Comparison of ENCODE assay signal across 37 cellular contexts in the genomic region with DNA sequence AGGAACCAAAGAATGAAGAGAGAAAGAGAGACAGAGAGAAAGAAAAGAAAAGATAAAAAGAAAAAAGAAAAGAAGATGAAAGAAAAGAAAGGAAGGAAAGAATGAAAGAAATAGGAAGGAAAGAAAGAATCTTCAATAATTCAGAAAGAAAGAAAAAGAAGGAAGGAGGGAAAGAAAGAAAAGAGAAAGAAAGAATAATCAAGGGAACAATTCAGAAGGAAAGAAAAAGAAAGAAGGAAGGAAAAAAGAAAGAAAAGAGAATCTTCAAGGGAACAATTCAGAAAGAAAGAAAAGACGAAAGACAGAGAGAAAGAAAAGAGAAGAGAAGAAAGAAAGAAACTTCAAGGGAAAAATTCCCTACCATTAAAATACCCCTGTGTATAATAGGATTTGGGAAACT.
"Had no signal": no experiment of that assay in that cellular context is flagged by ENCODE, and none has a peak within 500 bp of the region (broad histone marks: within the 10 kb centered on the region; RNA-seq: fewer than 3 reads in every experiment).

No MANE protein-coding gene starts in this region.

- H3K4me3 Mint-ChIP-seq: activated B cell treated with CpG ODN at 0.5 μM for 24 hours; activated CD4-positive, alpha-beta memory T cell treated with anti-CD3 and anti-CD28 coated beads, Interleukin-2, amount 10 ng/mL, durations not matched to agents 7 days and 5 days; activated CD4-positive, alpha-beta T cell treated with anti-CD3 and anti-CD28 coated beads for 36 hours; activated CD4-positive, alpha-beta T cell treated with anti-CD3 and anti-CD28 coated beads, Interleukin-2, amount 10 ng/mL, durations not matched to agents 7 days and 5 days; activated CD8-positive, alpha-beta memory T cell treated with anti-CD3 and anti-CD28 coated beads, Interleukin-2, amount 10 ng/mL, durations not matched to agents 7 days and 5 days; activated CD8-positive, alpha-beta T cell treated with anti-CD3 and anti-CD28 coated beads, Interleukin-2, amount 10 ng/mL, durations not matched to agents 7 days and 5 days; activated naive CD4-positive, alpha-beta T cell treated with anti-CD3 and anti-CD28 coated beads, Interleukin-2, amount 10 ng/mL, durations not matched to agents 7 days and 5 days; activated naive CD4-positive, alpha-beta T cell treated with anti-CD3 and anti-CD28 coated beads, Interleukin-2, amount 50 U/mL, for 24 hours; activated naive CD8-positive, alpha-beta T cell; activated naive CD8-positive, alpha-beta T cell treated with anti-CD3 and anti-CD28 coated beads, Interleukin-2, amount 10 ng/mL, durations not matched to agents 7 days and 5 days; activated naive CD8-positive, alpha-beta T cell treated with anti-CD3 and anti-CD28 coated beads, Interleukin-2, amount 50 U/mL, for 24 hours; activated T-cell treated with anti-CD3 and anti-CD28 coated beads, Interleukin-2, amount 50 U/mL, for 4 hours; central memory CD8-positive, alpha-beta T cell; T-helper 1 cell treated with Interleukin-12 subunit alpha and Interleukin-12 subunit beta and Interleukin-4 antibody, amounts not matched to agents 30 μg/mL and 1 μg/mL, for 36 hours; T-helper 2 cell treated with Interferon-gamma antibody and Interleukin-4, amounts not matched to agents 5 μg/mL and 100 μg/mL, for 36 hours had no signal

- H3K27ac Mint-ChIP-seq: activated B cell treated with CpG ODN at 0.5 μM for 24 hours; activated CD4-positive, alpha-beta memory T cell treated with anti-CD3 and anti-CD28 coated beads, Interleukin-2, amount 10 ng/mL, durations not matched to agents 7 days and 5 days; activated CD4-positive, alpha-beta T cell treated with anti-CD3 and anti-CD28 coated beads for 36 hours; activated CD4-positive, alpha-beta T cell treated with anti-CD3 and anti-CD28 coated beads, Interleukin-2, amount 10 ng/mL, durations not matched to agents 7 days and 5 days; activated CD8-positive, alpha-beta memory T cell treated with anti-CD3 and anti-CD28 coated beads, Interleukin-2, amount 10 ng/mL, durations not matched to agents 7 days and 5 days; activated CD8-positive, alpha-beta T cell treated with anti-CD3 and anti-CD28 coated beads, Interleukin-2, amount 10 ng/mL, durations not matched to agents 7 days and 5 days; activated naive CD4-positive, alpha-beta T cell treated with anti-CD3 and anti-CD28 coated beads, Interleukin-2, amount 10 ng/mL, durations not matched to agents 7 days and 5 days; activated naive CD4-positive, alpha-beta T cell treated with anti-CD3 and anti-CD28 coated beads, Interleukin-2, amount 50 U/mL, for 24 hours; activated naive CD8-positive, alpha-beta T cell; activated naive CD8-positive, alpha-beta T cell treated with anti-CD3 and anti-CD28 coated beads, Interleukin-2, amount 10 ng/mL, durations not matched to agents 7 days and 5 days; activated naive CD8-positive, alpha-beta T cell treated with anti-CD3 and anti-CD28 coated beads, Interleukin-2, amount 50 U/mL, for 24 hours; activated T-helper 2 cell treated with anti-CD3 and anti-CD28 coated beads, Interferon-gamma antibody, Interleukin-2, Interleukin-4, amounts not matched to agents 10 μg/mL and 5 μg/mL and 100 μg/mL, durations not matched to agents 14 hours and 24 hours and 36 hours; brain; T-helper 1 cell treated with Interleukin-12 subunit alpha and Interleukin-12 subunit beta and Interleukin-4 antibody, amounts not matched to agents 30 μg/mL and 1 μg/mL, for 36 hours; T-helper 2 cell treated with Interferon-gamma antibody and Interleukin-4, amounts not matched to agents 5 μg/mL and 100 μg/mL, for 36 hours had no signal

- H3K27ac ChIP-seq: ascending aorta, cardiac muscle cell, VCaP had no signal

- H3K27me3 ChIP-seq: ascending aorta had no signal

- H3K9me3 ChIP-seq: ascending aorta had no signal

- DNase-seq: activated B cell treated with CpG ODN at 0.5 μM for 24 hours; activated CD4-positive, alpha-beta memory T cell treated with anti-CD3 and anti-CD28 coated beads, Interleukin-2, amount 10 ng/mL, durations not matched to agents 7 days and 5 days; activated CD4-positive, alpha-beta T cell treated with anti-CD3 and anti-CD28 coated beads for 1 hour; activated CD4-positive, alpha-beta T cell treated with anti-CD3 and anti-CD28 coated beads for 36 hours; activated CD4-positive, alpha-beta T cell treated with anti-CD3 and anti-CD28 coated beads for 48 hours; activated CD4-positive, alpha-beta T cell treated with anti-CD3 and anti-CD28 coated beads, Interleukin-2, amount 10 ng/mL, durations not matched to agents 7 days and 5 days; activated CD4-positive, alpha-beta T cell treated with anti-CD3 and anti-CD28 coated beads, Interleukin-2, amount 50 U/mL, for 48 hours; activated CD8-positive, alpha-beta memory T cell treated with anti-CD3 and anti-CD28 coated beads for 24 hours; activated CD8-positive, alpha-beta memory T cell treated with anti-CD3 and anti-CD28 coated beads, Interleukin-2, amount 10 ng/mL, durations not matched to agents 7 days and 5 days; activated CD8-positive, alpha-beta memory T cell treated with anti-CD3 and anti-CD28 coated beads, Interleukin-2, amount 50 U/mL, for 48 hours; activated CD8-positive, alpha-beta T cell treated with anti-CD3 and anti-CD28 coated beads, Interleukin-2, amount 10 ng/mL, durations not matched to agents 7 days and 5 days; activated effector memory CD4-positive, alpha-beta T cell treated with Interleukin-2 at 50 U/mL for 16 hours; activated gamma-delta T cell; activated naive CD4-positive, alpha-beta T cell treated with anti-CD3 and anti-CD28 coated beads, Interleukin-2, amount 10 ng/mL, durations not matched to agents 7 days and 5 days; activated naive CD4-positive, alpha-beta T cell treated with Interleukin-2 at 50 U/mL for 16 hours; activated naive CD8-positive, alpha-beta T cell treated with anti-CD3 and anti-CD28 coated beads, Interleukin-2, amount 10 ng/mL, durations not matched to agents 7 days and 5 days; activated naive CD8-positive, alpha-beta T cell treated with anti-CD3 and anti-CD28 coated beads, Interleukin-2, amount 50 U/mL, for 24 hours; activated T-cell treated with anti-CD3 and anti-CD28 coated beads, Interleukin-2, amount 50 U/mL, for 4 hours; amygdala; anterior cingulate cortex; caudate nucleus; cerebellar nuclear complex; T-helper 2 cell; T-helper 9 cell had no signal

- H3K36me3 Mint-ChIP-seq: activated CD8-positive, alpha-beta memory T cell treated with anti-CD3 and anti-CD28 coated beads, Interleukin-2, amount 10 ng/mL, durations not matched to agents 7 days and 5 days; activated naive CD4-positive, alpha-beta T cell treated with anti-CD3 and anti-CD28 coated beads, Interleukin-2, amount 10 ng/mL, durations not matched to agents 7 days and 5 days; activated naive CD4-positive, alpha-beta T cell treated with anti-CD3 and anti-CD28 coated beads, Interleukin-2, amount 50 U/mL, for 24 hours; activated naive CD8-positive, alpha-beta T cell; activated naive CD8-positive, alpha-beta T cell treated with anti-CD3 and anti-CD28 coated beads, Interleukin-2, amount 10 ng/mL, durations not matched to agents 7 days and 5 days; brain had no signal

- H3K36me3 ChIP-seq: ascending aorta, cardiac muscle cell had no signal

- H3K9me3 Mint-ChIP-seq: activated B cell treated with CpG ODN at 0.5 μM for 24 hours; activated CD4-positive, alpha-beta memory T cell treated with anti-CD3 and anti-CD28 coated beads, Interleukin-2, amount 10 ng/mL, durations not matched to agents 7 days and 5 days; activated CD4-positive, alpha-beta T cell treated with anti-CD3 and anti-CD28 coated beads, Interleukin-2, amount 10 ng/mL, durations not matched to agents 7 days and 5 days; activated naive CD4-positive, alpha-beta T cell treated with anti-CD3 and anti-CD28 coated beads, Interleukin-2, amount 10 ng/mL, durations not matched to agents 7 days and 5 days; activated naive CD4-positive, alpha-beta T cell treated with anti-CD3 and anti-CD28 coated beads, Interleukin-2, amount 50 U/mL, for 24 hours; activated naive CD8-positive, alpha-beta T cell treated with anti-CD3 and anti-CD28 coated beads, Interleukin-2, amount 10 ng/mL, durations not matched to agents 7 days and 5 days; activated naive CD8-positive, alpha-beta T cell treated with anti-CD3 and anti-CD28 coated beads, Interleukin-2, amount 50 U/mL, for 24 hours; activated T-cell treated with anti-CD3 and anti-CD28 coated beads, Interleukin-2, amount 50 U/mL, for 4 hours; activated T-helper 2 cell treated with anti-CD3 and anti-CD28 coated beads, Interferon-gamma antibody, Interleukin-2, Interleukin-4, amounts not matched to agents 10 μg/mL and 5 μg/mL and 100 μg/mL, durations not matched to agents 14 hours and 24 hours and 36 hours; central memory CD8-positive, alpha-beta T cell; T-helper 1 cell treated with Interleukin-12 subunit alpha and Interleukin-12 subunit beta and Interleukin-4 antibody, amounts not matched to agents 30 μg/mL and 1 μg/mL, for 36 hours; T-helper 2 cell treated with Interferon-gamma antibody and Interleukin-4, amounts not matched to agents 5 μg/mL and 100 μg/mL, for 36 hours had no signal

- FAIRE-seq: bronchial epithelial cell, TTC549 had no signal

- H3K4me3 ChIP-seq: ascending aorta, cardiac muscle cell had no signal

- ATAC-seq: activated CD4-positive, alpha-beta T cell treated with anti-CD3 and anti-CD28 coated beads for 36 hours; activated CD4-positive, CD25-positive, alpha-beta regulatory T cell treated with anti-CD3 and anti-CD28 coated beads, Interleukin-2, amount 50 U/mL, for 24 hours; activated CD8-positive, alpha-beta memory T cell treated with anti-CD3 and anti-CD28 coated beads, Interleukin-2, amount 10 ng/mL, durations not matched to agents 7 days and 5 days; activated CD8-positive, alpha-beta T cell treated with anti-CD3 and anti-CD28 coated beads, Interleukin-2, amount 10 ng/mL, durations not matched to agents 7 days and 5 days; activated naive CD8-positive, alpha-beta T cell treated with anti-CD3 and anti-CD28 coated beads, Interleukin-2, amount 50 U/mL, for 24 hours; activated T-cell treated with anti-CD3 and anti-CD28 coated beads, Interleukin-2, amount 50 U/mL, for 4 hours had no signal
